In the genomic region with DNA sequence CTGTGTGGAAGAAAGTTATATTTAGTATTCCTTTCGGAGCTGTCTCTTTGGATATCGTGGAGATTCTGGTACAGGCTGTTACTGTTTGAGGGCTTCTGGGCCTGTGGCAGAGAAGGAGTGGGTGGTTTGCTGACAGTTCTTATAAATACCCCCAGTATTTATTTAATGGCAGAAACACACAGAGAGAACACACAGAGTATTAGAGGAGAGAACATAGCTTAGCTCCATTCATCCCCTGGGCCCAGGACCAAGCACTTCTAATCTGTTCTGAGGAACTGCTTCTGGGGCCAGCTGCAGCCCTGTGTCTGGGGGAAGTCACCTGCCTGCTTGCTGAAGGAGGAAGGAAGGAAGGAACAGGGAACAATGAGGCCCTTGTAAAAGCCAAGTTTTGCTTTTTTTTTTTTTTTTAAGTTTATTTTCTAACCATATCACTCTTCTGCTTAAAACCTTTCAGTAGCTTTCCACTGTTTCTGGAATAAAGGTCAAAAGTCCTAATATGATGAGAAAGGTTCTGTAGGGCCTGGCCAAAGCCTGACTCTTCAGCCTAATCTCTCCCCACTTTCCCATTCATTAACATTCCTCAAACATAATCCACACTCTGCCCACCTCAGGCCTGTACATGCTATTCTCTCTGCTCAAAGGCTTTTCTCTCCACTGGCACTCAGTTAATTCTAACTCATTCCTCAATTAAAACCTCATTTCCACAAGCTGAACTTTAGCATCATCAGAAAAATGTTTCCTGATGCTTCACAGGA, we compare ENCODE assay signal across 1 cellular context.
A peak's percentile ranks its signal among the peaks of the same experiment; 100 is the strongest.
TF ChIP-seq lines count a peak whose summit lies in the region.

No MANE protein-coding gene starts in this region.

TF ChIP-seq in K562, 482 proteins besides CTCF, POLR2A, EP300 and RAD21 (continued from another document and continues in another):
- TF ChIP-seq CTCFL (IDR thresholded peaks at IDR 0.05; ENCODE audit: borderline replicate concordance, insufficient read depth, low read depth, low read length, poor library complexity, severe bottlenecking) = no peak
- no peak for TF ChIP-seq ZBTB8A (IDR thresholded peaks at IDR 0.05; ENCODE audit: partially characterized antibody)
- TF ChIP-seq, protein P1, sequence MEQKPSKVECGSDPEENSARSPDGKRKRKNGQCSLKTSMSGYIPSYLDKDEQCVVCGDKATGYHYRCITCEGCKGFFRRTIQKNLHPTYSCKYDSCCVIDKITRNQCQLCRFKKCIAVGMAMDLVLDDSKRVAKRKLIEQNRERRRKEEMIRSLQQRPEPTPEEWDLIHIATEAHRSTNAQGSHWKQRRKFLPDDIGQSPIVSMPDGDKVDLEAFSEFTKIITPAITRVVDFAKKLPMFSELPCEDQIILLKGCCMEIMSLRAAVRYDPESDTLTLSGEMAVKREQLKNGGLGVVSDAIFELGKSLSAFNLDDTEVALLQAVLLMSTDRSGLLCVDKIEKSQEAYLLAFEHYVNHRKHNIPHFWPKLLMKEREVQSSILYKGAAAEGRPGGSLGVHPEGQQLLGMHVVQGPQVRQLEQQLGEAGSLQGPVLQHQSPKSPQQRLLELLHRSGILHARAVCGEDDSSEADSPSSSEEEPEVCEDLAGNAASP (IDR thresholded peaks at IDR 0.05) = no peak
- no peak for TF ChIP-seq RB1 (IDR thresholded peaks at IDR 0.05; ENCODE audit: low read depth)
- TF ChIP-seq USF1 (CRISPR knock-in tag; IDR thresholded peaks at IDR 0.05) = no peak
- no peak for TF ChIP-seq HCFC1 (IDR thresholded peaks at IDR 0.05; ENCODE audit: low read depth, low read length)
- TF ChIP-seq ZHX1 (conservative IDR thresholded peaks at IDR 0.05; ENCODE audit: low read length) = no peak
- TF ChIP-seq CBFA2T2 (conservative IDR thresholded peaks at IDR 0.05) = peak; percentile 50
- TF ChIP-seq, protein P2, sequence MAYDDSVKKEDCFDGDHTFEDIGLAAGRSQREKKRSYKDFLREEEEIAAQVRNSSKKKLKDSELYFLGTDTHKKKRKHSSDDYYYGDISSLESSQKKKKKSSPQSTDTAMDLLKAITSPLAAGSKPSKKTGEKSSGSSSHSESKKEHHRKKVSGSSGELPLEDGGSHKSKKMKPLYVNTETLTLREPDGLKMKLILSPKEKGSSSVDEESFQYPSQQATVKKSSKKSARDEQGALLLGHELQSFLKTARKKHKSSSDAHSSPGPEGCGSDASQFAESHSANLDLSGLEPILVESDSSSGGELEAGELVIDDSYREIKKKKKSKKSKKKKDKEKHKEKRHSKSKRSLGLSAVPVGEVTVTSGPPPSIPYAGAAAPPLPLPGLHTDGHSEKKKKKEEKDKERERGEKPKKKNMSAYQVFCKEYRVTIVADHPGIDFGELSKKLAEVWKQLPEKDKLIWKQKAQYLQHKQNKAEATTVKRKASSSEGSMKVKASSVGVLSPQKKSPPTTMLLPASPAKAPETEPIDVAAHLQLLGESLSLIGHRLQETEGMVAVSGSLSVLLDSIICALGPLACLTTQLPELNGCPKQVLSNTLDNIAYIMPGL (CRISPR knock-in tag; IDR thresholded peaks at IDR 0.05) = no peak
- TF ChIP-seq MEF2A (IDR thresholded peaks at IDR 0.05; ENCODE audit: control insufficient read depth, low read depth, low read length) = no peak
- TF ChIP-seq SAP30 (IDR thresholded peaks at IDR 0.05; ENCODE audit: borderline replicate concordance, insufficient read depth, low read depth, low read length, poor library complexity, severe bottlenecking) = no peak
- 0 out of 2 replicates have a peak, but pooled peaks have one; percentile 62 for TF ChIP-seq NFATC3 (IDR thresholded peaks at IDR 0.05)
- 0 out of 2 replicates have a peak, but pooled peaks have one; percentile 26 for TF ChIP-seq TFAP4 (CRISPR knock-in tag; IDR thresholded peaks at IDR 0.05; ENCODE audit: borderline replicate concordance)
- TF ChIP-seq USF2 (CRISPR knock-in tag; IDR thresholded peaks at IDR 0.05) = no peak
- no peak for TF ChIP-seq ATF7 (IDR thresholded peaks at IDR 0.05)
- TF ChIP-seq, protein P3, sequence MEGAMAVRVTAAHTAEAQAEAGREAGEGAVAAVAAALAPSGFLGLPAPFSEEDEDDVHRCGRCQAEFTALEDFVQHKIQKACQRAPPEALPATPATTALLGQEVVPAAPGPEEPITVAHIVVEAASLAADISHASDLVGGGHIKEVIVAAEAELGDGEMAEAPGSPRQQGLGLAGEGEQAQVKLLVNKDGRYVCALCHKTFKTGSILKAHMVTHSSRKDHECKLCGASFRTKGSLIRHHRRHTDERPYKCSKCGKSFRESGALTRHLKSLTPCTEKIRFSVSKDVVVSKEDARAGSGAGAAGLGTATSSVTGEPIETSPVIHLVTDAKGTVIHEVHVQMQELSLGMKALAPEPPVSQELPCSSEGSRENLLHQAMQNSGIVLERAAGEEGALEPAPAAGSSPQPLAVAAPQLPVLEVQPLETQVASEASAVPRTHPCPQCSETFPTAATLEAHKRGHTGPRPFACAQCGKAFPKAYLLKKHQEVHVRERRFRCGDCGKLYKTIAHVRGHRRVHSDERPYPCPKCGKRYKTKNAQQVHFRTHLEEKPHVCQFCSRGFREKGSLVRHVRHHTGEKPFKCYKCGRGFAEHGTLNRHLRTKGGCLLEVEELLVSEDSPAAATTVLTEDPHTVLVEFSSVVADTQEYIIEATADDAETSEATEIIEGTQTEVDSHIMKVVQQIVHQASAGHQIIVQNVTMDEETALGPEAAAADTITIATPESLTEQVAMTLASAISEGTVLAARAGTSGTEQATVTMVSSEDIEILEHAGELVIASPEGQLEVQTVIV (CRISPR knock-in tag; IDR thresholded peaks at IDR 0.05; ENCODE audit: borderline replicate concordance) = no peak
- TF ChIP-seq ESRRB (CRISPR knock-in tag; IDR thresholded peaks at IDR 0.05; ENCODE audit: borderline replicate concordance) = no peak
- TF ChIP-seq SMC3 (conservative IDR thresholded peaks at IDR 0.05; ENCODE audit: insufficient read depth, low read depth, low read length) = no peak
- TF ChIP-seq TGIF2 (CRISPR knock-in tag; IDR thresholded peaks at IDR 0.05) = no peak
- TF ChIP-seq ERF (CRISPR knock-in tag; IDR thresholded peaks at IDR 0.05) = no peak
- no peak for TF ChIP-seq NFE2L1 (tag; IDR thresholded peaks at IDR 0.05; ENCODE audit: borderline replicate concordance, low read depth)
- TF ChIP-seq ZNF764 (CRISPR knock-in tag; IDR thresholded peaks at IDR 0.05; ENCODE audit: low read depth) = no peak
- TF ChIP-seq CREM (IDR thresholded peaks at IDR 0.05; ENCODE audit: low read depth) = no peak
- TF ChIP-seq PURB (CRISPR knock-in tag; IDR thresholded peaks at IDR 0.05; ENCODE audit: low read depth) = no peak
- no peak for TF ChIP-seq ZNF717 (CRISPR knock-in tag; IDR thresholded peaks at IDR 0.05)
- TF ChIP-seq SMARCA4 (IDR thresholded peaks at IDR 0.05) = peak; percentile 52; the same call in 1 of the 2 replicates
- TF ChIP-seq, protein P4, sequence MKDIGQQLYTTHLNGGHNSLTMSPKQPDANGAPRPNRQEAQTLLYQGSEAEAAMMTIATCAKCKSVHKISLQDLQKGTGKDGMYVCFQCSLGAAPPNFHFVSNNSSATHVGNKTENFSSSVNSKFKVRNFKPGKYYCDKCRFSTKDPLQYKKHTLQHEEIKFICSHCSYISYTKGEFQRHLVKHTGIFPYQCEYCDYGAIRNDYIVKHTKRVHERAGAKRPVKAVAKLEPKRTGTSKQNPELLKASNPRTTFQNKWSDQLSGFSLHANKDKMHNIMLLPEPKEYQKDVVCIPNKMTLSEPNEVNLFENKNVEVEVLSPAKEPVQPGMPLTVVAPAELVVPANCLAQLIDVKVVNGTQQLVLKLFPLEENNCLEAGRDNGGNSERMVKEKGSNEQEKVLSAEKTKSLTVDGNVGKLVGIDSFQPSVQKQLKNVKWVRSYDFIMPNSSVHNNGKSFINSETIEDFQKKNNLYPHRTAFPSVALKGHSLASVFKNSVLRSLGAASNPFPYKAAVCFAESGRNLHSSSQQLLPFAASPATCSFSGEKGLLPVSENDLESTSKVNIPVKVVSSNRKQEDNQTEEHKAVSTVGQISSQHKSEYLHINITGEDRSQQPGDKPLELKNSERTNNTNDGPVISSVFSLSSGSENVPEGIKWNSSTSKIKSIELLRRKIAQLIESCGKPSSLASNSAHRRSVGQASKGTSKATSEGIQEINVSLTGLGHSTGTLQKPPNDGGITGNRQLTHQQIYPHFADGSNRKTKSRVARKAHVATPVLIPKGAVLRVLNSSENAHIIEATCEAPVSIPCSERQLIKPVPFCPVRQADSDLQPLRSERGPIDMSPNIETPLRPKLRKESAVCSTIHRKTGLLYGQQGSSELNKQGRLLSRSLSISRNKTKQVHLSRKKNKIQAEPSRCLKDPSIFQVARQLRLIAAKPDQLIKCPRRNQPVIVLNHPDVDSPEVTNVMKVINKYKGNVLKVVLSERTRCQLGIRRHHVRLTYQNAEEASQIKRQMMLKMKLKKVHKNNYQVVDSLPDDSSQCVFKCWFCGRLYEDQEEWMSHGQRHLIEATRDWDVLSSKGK (CRISPR knock-in tag; IDR thresholded peaks at IDR 0.05) = no peak
- no peak for TF ChIP-seq RHOXF2B (CRISPR knock-in tag; conservative IDR thresholded peaks at IDR 0.05)
- TF ChIP-seq RBM14 (IDR thresholded peaks at IDR 0.05; ENCODE audit: borderline replicate concordance, insufficient read depth, low read depth, low read length) = no peak
- TF ChIP-seq NFRKB (IDR thresholded peaks at IDR 0.05; ENCODE audit: low read depth) = 0 out of 2 replicates have a peak, but pooled peaks have one; percentile 24
- TF ChIP-seq ELK3 (CRISPR knock-in tag; IDR thresholded peaks at IDR 0.05) = no peak
- TF ChIP-seq ZNF830 (CRISPR knock-in tag; IDR thresholded peaks at IDR 0.05) = no peak
- TF ChIP-seq SMAD2 (IDR thresholded peaks at IDR 0.05; ENCODE audit: low read depth, low read length) = no peak
- peak; percentile 23; the same call in 1 of the 2 replicates for TF ChIP-seq LEF1 (IDR thresholded peaks at IDR 0.05)
- TF ChIP-seq HSF4 (CRISPR knock-in tag; IDR thresholded peaks at IDR 0.05; ENCODE audit: borderline replicate concordance) = no peak
- no peak for TF ChIP-seq CBFB (CRISPR knock-in tag; IDR thresholded peaks at IDR 0.05)
- no peak for TF ChIP-seq ZNF644 (tag; IDR thresholded peaks at IDR 0.05; ENCODE audit: low read depth)
- TF ChIP-seq MAZ (CRISPR knock-in tag; conservative IDR thresholded peaks at IDR 0.05 in 1 of 2, IDR thresholded peaks at IDR 0.05 in 1 of 2) = 0 out of 4 replicates have a peak, but pooled peaks of 1 of the 2 experiments have one; percentile 42
